Comparison of ENCODE assay signal across 1 cellular context in genomic region chr3:155807823-155808222, GRCh38.
TF ChIP-seq lines count a peak whose summit lies in the region.

No MANE protein-coding gene starts in this region.

TF ChIP-seq in GM23338, 12 proteins besides CTCF, POLR2A, EP300 and RAD21:
- TF ChIP-seq ZNF331 (CRISPR knock-in tag; IDR thresholded peaks at IDR 0.05; ENCODE audit: low read depth) (no peak), ZNF114 (CRISPR knock-in tag; IDR thresholded peaks at IDR 0.05) (no peak), EZH2phosphoT487 (IDR thresholded peaks at IDR 0.05; ENCODE audit: unreplicated experiment) (no peak), EZH2 (IDR thresholded peaks at IDR 0.05; ENCODE audit: low read depth, unreplicated experiment) (no peak), JUNB (IDR thresholded peaks at IDR 0.05; ENCODE audit: unreplicated experiment) (no peak), POLR2AphosphoS5 (IDR thresholded peaks at IDR 0.05; ENCODE audit: low read depth) (no peak), NANOG (IDR thresholded peaks at IDR 0.05; ENCODE audit: borderline replicate concordance) (no peak), STAT1 (IDR thresholded peaks at IDR 0.05; ENCODE audit: unreplicated experiment) (no peak), ZNF462 (CRISPR knock-in tag; IDR thresholded peaks at IDR 0.05) (no peak), REST (IDR thresholded peaks at IDR 0.05; ENCODE audit: unreplicated experiment) (no peak)
